ENCODE assay signal across 8 cellular contexts in genomic region chrX:35722128-35722527, GRCh38.
"Had no signal": no experiment of that assay in that cellular context is flagged by ENCODE, and none has a peak within 500 bp of the region (broad histone marks: within the 10 kb centered on the region; RNA-seq: fewer than 3 reads in every experiment).

No MANE protein-coding gene starts in this region.

- H3K4me3 ChIP-seq: K562 had no signal

- H3K9ac ChIP-seq: KMS-11 had no signal

- H3K4me2 ChIP-seq: KMS-11 had no signal

- H3K27ac ChIP-seq: HL-60, KMS-11 had no signal

- DNase-seq: IMR-90, KBM-7, KG1 had no signal

- H3K4me1 Mint-ChIP-seq: IgD-negative memory B cell had no signal

- H3K27me3 Mint-ChIP-seq: IgD-negative memory B cell had no signal

- H3K27ac Mint-ChIP-seq: IgD-negative memory B cell had no signal

- ATAC-seq: HepG2, K562 had no signal

- H3K4me3 Mint-ChIP-seq: IgD-negative memory B cell had no signal
